Comparison of ENCODE assay signal across 20 cellular contexts in the genomic region with DNA sequence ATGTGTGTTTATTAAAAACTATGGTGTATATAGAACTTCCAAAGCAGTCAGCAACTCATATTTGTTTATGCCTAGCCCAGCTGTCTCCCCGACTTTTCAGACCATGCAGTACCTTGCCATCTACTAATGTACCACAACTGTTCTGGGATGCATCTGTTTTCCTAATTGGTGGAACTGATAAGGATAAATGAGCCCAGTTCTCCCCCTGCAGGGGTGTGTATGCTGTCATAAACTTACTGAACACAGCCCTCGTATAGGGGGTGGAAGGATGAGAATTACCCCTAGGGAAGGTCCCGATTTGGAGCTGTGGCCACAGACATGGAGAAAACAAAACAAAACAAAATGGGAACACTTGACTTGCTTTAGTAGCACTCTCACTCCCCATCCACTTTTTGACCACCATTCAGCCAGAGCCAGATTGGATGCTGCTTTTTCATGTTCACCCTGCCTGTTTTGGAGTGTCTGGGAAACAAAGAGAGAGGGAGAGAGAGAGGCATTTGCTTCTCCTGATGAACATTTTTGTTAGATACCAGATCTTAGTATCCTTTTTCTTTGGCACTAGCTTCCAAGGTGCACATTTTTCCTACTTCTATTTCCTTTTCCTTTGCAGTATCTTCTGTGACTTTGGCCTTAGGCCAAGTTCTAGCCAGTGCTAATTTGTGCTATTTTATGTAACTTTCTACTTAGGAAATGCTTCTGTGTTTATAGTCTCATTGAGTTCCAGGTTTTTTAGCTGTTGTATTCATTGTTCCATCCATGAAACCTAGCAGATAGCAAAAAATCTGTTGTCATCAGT. TPM values are rescaled to one million over a fixed set of nuclear protein-coding genes. Genes with fewer than 3 reads are reported as not detected.
DNase-seq lines count a peak whose midpoint lies in the region; ATAC-seq and TF ChIP-seq lines count a peak whose summit lies in the region.
"Had no signal": no experiment of that assay in that cellular context is flagged by ENCODE, and none has a peak within 500 bp of the region (broad histone marks: within the 10 kb centered on the region; RNA-seq: fewer than 3 reads in every experiment).

No MANE protein-coding gene starts in this region.

- H3K36me3 ChIP-seq in SJCRH30, result no peaks in the 10 kb centered on the region

- H3K27me3 ChIP-seq in SJCRH30 (no peaks in the 10 kb centered on the region), dorsolateral prefrontal cortex (no peaks in the 10 kb centered on the region)

- no peaks in the 10 kb centered on the region for H3K9me3 ChIP-seq in SJCRH30 (replicated peaks)

- no peak for TF ChIP-seq CTCF in dorsolateral prefrontal cortex (IDR thresholded peaks at IDR 0.05 in 54 of 56, conservative IDR thresholded peaks at IDR 0.05 in 2 of 56; ENCODE audit: low read depth in 1 of 56, partially characterized antibody in 56 of 56)

- no peak for ATAC-seq in GM18909 (IDR thresholded peaks at IDR 0.05; ENCODE audit: poor library complexity, unreplicated experiment)
- ATAC-seq in GM18517 (IDR thresholded peaks at IDR 0.05; ENCODE audit: unreplicated experiment), result no peak
- ATAC-seq: HCT116, Panc1 had no signal

- peaks cover 11% of the 10 kb centered on the region for H3K4me1 ChIP-seq in SJCRH30

- DNase-seq in NCI-H2107 treated with DMSO at 0.1 percent for 48 hours (lab: John Stamatoyannopoulos, UW; ENCODE audit: unreplicated experiment) (peak; percentile 36), NCI-H2107 (lab: John Stamatoyannopoulos, UW) (no peak), SJCRH30 (peak; percentile 83 to 91), dorsolateral prefrontal cortex (no peak), pons (ENCODE audit: low spot score) (peak; percentile 50), COLO668 (lab: John Stamatoyannopoulos, UW; ENCODE audit: unreplicated experiment) (no peak)
- DNase-seq: 8988T, DMS53, KBM-7, NCI-H1048, NCI-H187, NCI-H2227 treated with DMSO at 0.1 percent for 48 hours, NCI-H748 treated with DMSO at 0.1 percent for 48 hours, Right ventricle myocardium superior had no signal

- H3K4me3 ChIP-seq in SJCRH30 (peak overlapping the region; percentile 31), dorsolateral prefrontal cortex (peak overlapping the region in 18 of 59 donors; percentile 0 to 33 (median 13))

- H3K27ac ChIP-seq in SJCRH30, result peak overlapping the region; percentile 94
- peak overlapping the region in 42 of 59 donors; percentile 0 to 73 (median 36) for H3K27ac ChIP-seq in dorsolateral prefrontal cortex

- intact Hi-C loops in dorsolateral prefrontal cortex (cut with DNase I), result loop anchor here in 1 of 2 donors (10.0 kb wide), 1 partner anchor 97 kb away; no protein-coding TSS in a partner anchor

RNA-seq across cellular contexts. Expression of a gene that starts 29.1 kb away (rescaled TPM):
- total RNA-seq in SJCRH30 (2014; rRNA removed; shearing (Covaris generic)), result 12.0 and 20.8 TPM in 2 replicates
- 100 to 1,000 TPM; 182 to 362 (median 287) TPM for total RNA-seq in dorsolateral prefrontal cortex
- total RNA-seq: M059J; T-helper 2 cell treated with Interferon-gamma antibody and Interleukin-4, amounts not matched to agents 100 ng/mL and 5 ng/mL, for 36 hours had no signal

Comparison
In these comparisons a context has a peak if more than half of its experiments do, and no peak if none do; other contexts are left out.
1. DNase-seq: peak in NCI-H2107 treated with DMSO at 0.1 percent for 48 hours (single experiment), SJCRH30 (2 of 2) and pons (single experiment); none in NCI-H2107 (single experiment), dorsolateral prefrontal cortex (0 of 10) and COLO668 (single experiment).